ENCODE assay signal across 6 cellular contexts in genomic region chr5:181189363-181189961, GRCh38. TPM values are rescaled to one million over a fixed set of nuclear protein-coding genes. Genes with fewer than 3 reads are reported as not detected.
DNase-seq lines count a peak whose midpoint lies in the region; ATAC-seq and TF ChIP-seq lines count a peak whose summit lies in the region.

No MANE protein-coding gene starts in this region.

- 0% methylated on average over 41 of the region's 41 CpGs for WGBS in psoas muscle, 3 donors

- H3K4me3 ChIP-seq in Panc1 (ENCODE audit: low read depth in 2 of 2, low read length in 2 of 2) = peak overlapping the region; percentile 85 to 98
- peak overlapping the region; percentile 92 for H3K4me3 ChIP-seq in psoas muscle

- no peak for DNase-seq in Panc1 (ENCODE audit: low read depth, low spot score)
- DNase-seq in dedifferentiated amniotic fluid mesenchymal stem cell (ENCODE audit: extremely low spot score) = peak; percentile 18
- peak in 1 of 2 donors; percentile 37 for DNase-seq in psoas muscle
- DNase-seq in SIG-M5 (lab: John Stamatoyannopoulos, UW) = no peak
- DNase-seq in hippocampal formation (lab: John Stamatoyannopoulos, UW) = no peak

- in situ Hi-C loops in Panc1 (cut with HindIII; ENCODE audit: low pct_unique_long_range_greater_than_20kb, low sequenced_read_pairs) = no loop called here

- ATAC-seq in Panc1 (no peak), psoas muscle (no peak), HG03159 (IDR thresholded peaks at IDR 0.05; ENCODE audit: unreplicated experiment) (no peak)

- H3K9me3 ChIP-seq in Panc1 (ENCODE audit: control insufficient read depth, insufficient read depth, low read depth, low read length) (no peaks in the 10 kb centered on the region), psoas muscle (no peaks in the 10 kb centered on the region)

- CTCF ChIA-PET in Panc1 (lab: Charles Lee) = no interaction called here

- H3K4me1 ChIP-seq in Panc1 (ENCODE audit: control insufficient read depth, insufficient read depth, low read length) (peaks cover 21% of the 10 kb centered on the region), psoas muscle (peaks cover 10% of the 10 kb centered on the region)

- TF ChIP-seq CTCF in Panc1 (IDR thresholded peaks at IDR 0.05) = no peak
- TF ChIP-seq CTCF in psoas muscle (IDR thresholded peaks at IDR 0.05) = no peak

- intact Hi-C loops in Panc1 (cut with micrococcal nuclease; ENCODE audit: unreplicated experiment) (loop anchor here (10.0 kb wide), 1 partner anchor 385 kb away; the partner anchor contains the start of gene MGAT1), psoas muscle (cut with DNase I) (loop anchor here (5.0 to 10.0 kb wide), 2 partner anchors 73 to 385 kb away; partner anchors contain the start of genes MGAT1 (in 2 of the 2) and TRIM52 (in 1 of the 2))

- H3K27ac ChIP-seq in Panc1 (ENCODE audit: low read length) = peak overlapping the region; percentile 64
- H3K27ac ChIP-seq in psoas muscle = peak overlapping the region; percentile 92

- no peaks in the 10 kb centered on the region for H3K27me3 ChIP-seq in Panc1 (ENCODE audit: control insufficient read depth, insufficient read depth, low read length)
- no peaks in the 10 kb centered on the region for H3K27me3 ChIP-seq in psoas muscle (ENCODE audit: insufficient read depth in 3 of 3, low read length in 2 of 3)

- POLR2A ChIA-PET in Panc1 (lab: Charles Lee) = no interaction called here

- H3K36me3 ChIP-seq in Panc1 (ENCODE audit: control insufficient read depth, insufficient read depth, low read length) (no peaks in the 10 kb centered on the region), psoas muscle (ENCODE audit: insufficient read depth in 1 of 2, low read depth in 1 of 2) (no peaks in the 10 kb centered on the region)

- BruUV-seq in Panc1 (replicated peaks; lab: Mats Ljungman, UMichigan) = no TSS peak

RNA-seq across cellular contexts. Expression of gene TRIM7, which starts 15.5 kb away (rescaled TPM):
- 25.8 TPM for total RNA-seq in Panc1 (2021; ENCODE audit: unreplicated experiment)
- polyA plus RNA-seq in Panc1 (2012; ENCODE audit: insufficient read length) = 21.3 TPM
- 10 to 100 TPM; 18.5 to 42.6 (median 32.4) TPM for total RNA-seq in psoas muscle
- 10 to 100 TPM; 10.4 to 37.7 (median 21.2) TPM for polyA plus RNA-seq in psoas muscle

RNA-seq across cellular contexts. Expression of gene TRIM41, which starts 33.6 kb away (rescaled TPM):
- 58.3 TPM for total RNA-seq in Panc1 (2021; ENCODE audit: unreplicated experiment)
- polyA plus RNA-seq in Panc1 (2012; ENCODE audit: insufficient read length) = 72.2 TPM
- total RNA-seq in psoas muscle = 10 to 100 TPM; 26.6 to 33.6 (median 31.5) TPM
- 10 to 100 TPM; 12.5 to 44.0 (median 17.4) TPM for polyA plus RNA-seq in psoas muscle

RNA-seq across cellular contexts. Expression of gene OR2V2, which starts 42.1 kb away (rescaled TPM):
- total RNA-seq in Panc1 (2021; ENCODE audit: unreplicated experiment) (not detected), psoas muscle (not detected)
- polyA plus RNA-seq in Panc1 (2012; ENCODE audit: insufficient read length) = not detected
- not detected for polyA plus RNA-seq in psoas muscle

RNA-seq across cellular contexts. Expression of gene RACK1, which starts 54.2 kb away (rescaled TPM):
- 1,623 TPM for total RNA-seq in Panc1 (2021; ENCODE audit: unreplicated experiment)
- 2,695 TPM for polyA plus RNA-seq in Panc1 (2012; ENCODE audit: insufficient read length)
- 1,000 to 10,000 TPM in 1 of 4 donors, 100 to 1,000 TPM in 3; 832 to 1,110 (median 978) TPM for total RNA-seq in psoas muscle
- polyA plus RNA-seq in psoas muscle = 1,000 to 10,000 TPM; 1,678 to 3,660 (median 1,849) TPM

RNA-seq across cellular contexts. Expression of gene OR2V1, which starts 58.5 kb away (rescaled TPM):
- not detected for total RNA-seq in Panc1 (2021; ENCODE audit: unreplicated experiment)
- polyA plus RNA-seq in Panc1 (2012; ENCODE audit: insufficient read length) = not detected
- total RNA-seq in psoas muscle = not detected
- not detected for polyA plus RNA-seq in psoas muscle
